Comparison of ENCODE assay signal across 20 cellular contexts in the genomic region with DNA sequence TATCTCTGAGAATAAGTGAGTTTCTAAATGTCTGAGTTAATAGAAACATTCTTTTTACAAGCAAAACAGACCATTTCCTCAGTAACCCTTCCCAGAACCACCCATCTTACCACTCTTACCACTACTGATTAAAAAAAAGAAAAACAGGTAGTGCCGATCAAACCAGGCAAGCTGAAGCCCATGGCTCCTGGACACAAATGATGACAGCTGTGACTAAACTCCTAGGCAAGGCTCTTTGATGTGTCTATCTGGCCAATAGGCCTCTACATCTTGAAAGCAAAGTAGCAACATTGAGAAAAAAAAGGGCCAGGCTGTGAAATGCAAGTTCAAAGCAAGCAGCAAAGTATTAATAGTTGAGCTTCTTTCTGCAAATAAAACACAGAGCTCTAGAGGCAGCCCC. TPM values are rescaled to one million over a fixed set of nuclear protein-coding genes. Genes with fewer than 3 reads are reported as not detected.
DNase-seq lines count a peak whose midpoint lies in the region; ATAC-seq, FAIRE-seq and TF ChIP-seq lines count a peak whose summit lies in the region.
"Not testable (repeated sequence)": the region's sequence is repeated elsewhere in the genome, so short reads cannot be mapped to it uniquely, and the experiment has no call there.
"Had no signal": no experiment of that assay in that cellular context is flagged by ENCODE, and none has a peak within 500 bp of the region (broad histone marks: within the 10 kb centered on the region; RNA-seq: fewer than 3 reads in every experiment).

No MANE protein-coding gene starts in this region.

- TF ChIP-seq CTCF in activated CD8-positive, alpha-beta T cell treated with anti-CD3 and anti-CD28 coated beads for 36 hours (IDR thresholded peaks at IDR 0.05), result not testable (repeated sequence)

- H3K4me3 Mint-ChIP-seq in activated CD8-positive, alpha-beta T cell treated with anti-CD3 and anti-CD28 coated beads for 36 hours; naive thymus-derived CD8-positive, alpha-beta T cell: not testable (repeated sequence)

- not testable (repeated sequence) for H3K27me3 Mint-ChIP-seq in activated CD8-positive, alpha-beta T cell treated with anti-CD3 and anti-CD28 coated beads for 36 hours; naive thymus-derived CD8-positive, alpha-beta T cell

- not testable (repeated sequence) for H3K27ac Mint-ChIP-seq in activated CD8-positive, alpha-beta T cell treated with anti-CD3 and anti-CD28 coated beads for 36 hours; naive thymus-derived CD8-positive, alpha-beta T cell

- not testable (repeated sequence) for TF ChIP-seq POLR2A in GM12892 (IDR thresholded peaks at IDR 0.05; ENCODE audit: low read depth, low read length)

- H3K4me1 Mint-ChIP-seq in activated CD8-positive, alpha-beta T cell treated with anti-CD3 and anti-CD28 coated beads for 36 hours (ENCODE audit: low read depth), result not testable (repeated sequence)
- H3K4me1 Mint-ChIP-seq in naive thymus-derived CD8-positive, alpha-beta T cell, result peaks cover 4 to 13% (median 9%) of the 10 kb centered on the region in 4 donors

- peak; percentile 77 for FAIRE-seq in GM12892 (lab: Jason Lieb, UNC)

- ATAC-seq in GM18909 (IDR thresholded peaks at IDR 0.05; ENCODE audit: poor library complexity, unreplicated experiment), result peak; percentile 36
- peak; percentile 24 for ATAC-seq in GM21381 (IDR thresholded peaks at IDR 0.05; ENCODE audit: unreplicated experiment)
- ATAC-seq in GM21737 (IDR thresholded peaks at IDR 0.05; ENCODE audit: unreplicated experiment), result peak; percentile 41
- ATAC-seq in HG02885 (IDR thresholded peaks at IDR 0.05; ENCODE audit: poor library complexity, unreplicated experiment), result peak; percentile 51
- peak; percentile 34 for ATAC-seq in HG03354 (IDR thresholded peaks at IDR 0.05; ENCODE audit: poor library complexity, severe bottlenecking, unreplicated experiment)
- ATAC-seq in activated CD8-positive, alpha-beta T cell treated with anti-CD3 and anti-CD28 coated beads for 36 hours, result peak; percentile 80
- peak; percentile 83 to 95 for ATAC-seq in naive thymus-derived CD8-positive, alpha-beta T cell

- DNase-seq in GM12892 (ENCODE audit: insufficient read length); activated CD8-positive, alpha-beta T cell treated with anti-CD3 and anti-CD28 coated beads for 36 hours; naive thymus-derived CD8-positive, alpha-beta T cell: not testable (repeated sequence)

- CTCF ChIA-PET in activated CD8-positive, alpha-beta T cell treated with anti-CD3 and anti-CD28 coated beads for 36 hours (lab: Charles Lee), result not testable (repeated sequence)

- POLR2A ChIA-PET in activated CD8-positive, alpha-beta T cell treated with anti-CD3 and anti-CD28 coated beads for 36 hours (lab: Charles Lee); naive thymus-derived CD8-positive, alpha-beta T cell (lab: Charles Lee): not testable (repeated sequence)

- H3K36me3 Mint-ChIP-seq in activated CD8-positive, alpha-beta T cell treated with anti-CD3 and anti-CD28 coated beads for 36 hours (ENCODE audit: low read depth); naive thymus-derived CD8-positive, alpha-beta T cell: not testable (repeated sequence)

- not testable (repeated sequence) for H3K9me3 Mint-ChIP-seq in activated CD8-positive, alpha-beta T cell treated with anti-CD3 and anti-CD28 coated beads for 36 hours; naive thymus-derived CD8-positive, alpha-beta T cell

- intact Hi-C loops in activated CD8-positive, alpha-beta T cell treated with anti-CD3 and anti-CD28 coated beads for 36 hours (cut with micrococcal nuclease), result not testable (repeated sequence)

RNA-seq across cellular contexts. Expression of a gene that starts 6.6 kb away (rescaled TPM):
- polyA plus RNA-seq in GM12892 (2012; ENCODE audit: missing spikeins), result 0.28 TPM
- total RNA-seq in activated CD8-positive, alpha-beta T cell treated with anti-CD3 and anti-CD28 coated beads for 36 hours, result 1 to 10 TPM; 6.7 to 7.5 TPM
- 10 to 100 TPM; 11.9 to 12.9 TPM for total RNA-seq in naive thymus-derived CD8-positive, alpha-beta T cell
- 1 to 10 TPM in 1 of 3 donors, under 1 TPM in 2; 0.45 to 3.0 (median 0.66) TPM for polyA plus RNA-seq in naive thymus-derived CD8-positive, alpha-beta T cell
- total RNA-seq: OCI-LY7, SK-MEL-5 had no signal

RNA-seq across cellular contexts. Expression of a gene that starts 36.4 kb away (rescaled TPM):
- 0.08 TPM for polyA plus RNA-seq in GM12892 (2012; ENCODE audit: missing spikeins)
- total RNA-seq in activated CD8-positive, alpha-beta T cell treated with anti-CD3 and anti-CD28 coated beads for 36 hours, result not detected
- not detected for total RNA-seq in naive thymus-derived CD8-positive, alpha-beta T cell
- under 1 TPM in 2 of 3 donors, not detected in 1; 0.55 to 0.76 TPM for polyA plus RNA-seq in naive thymus-derived CD8-positive, alpha-beta T cell
- total RNA-seq: ascending aorta; cardiac muscle cell; CD8-positive, alpha-beta memory T cell; left lobe of liver; MCF 10A; OCI-LY7; SK-MEL-5; smooth muscle cell; transverse colon had no signal
- polyA plus RNA-seq: A549; cardiac muscle cell; CD8-positive, alpha-beta memory T cell; smooth muscle cell had no signal

RNA-seq across cellular contexts. Expression of a gene that starts 54.9 kb away (rescaled TPM):
- not detected for polyA plus RNA-seq in GM12892 (2012; ENCODE audit: missing spikeins)
- total RNA-seq in activated CD8-positive, alpha-beta T cell treated with anti-CD3 and anti-CD28 coated beads for 36 hours, result not detected
- total RNA-seq in naive thymus-derived CD8-positive, alpha-beta T cell, result not detected
- polyA plus RNA-seq in naive thymus-derived CD8-positive, alpha-beta T cell, result not detected
- total RNA-seq: ascending aorta; cardiac muscle cell; CD8-positive, alpha-beta memory T cell; epithelial cell of proximal tubule; left lobe of liver; MCF 10A; OCI-LY7; right atrium auricular region; SK-MEL-5; smooth muscle cell; transverse colon had no signal
- polyA plus RNA-seq: A549; cardiac muscle cell; CD8-positive, alpha-beta memory T cell; smooth muscle cell had no signal

Comparison
In these comparisons a context has a peak if more than half of its experiments do, and no peak if none do; other contexts are left out.
1. ATAC-seq: peak in every context shown above with its lines; median percentile 89 in naive thymus-derived CD8-positive, alpha-beta T cell; 80 in activated CD8-positive, alpha-beta T cell treated with anti-CD3 and anti-CD28 coated beads for 36 hours; 51 in HG02885; 41 in GM21737; 36 in GM18909; 34 in HG03354; 24 in GM21381.